8 cellular contexts compared by ENCODE assay signal in the genomic region with DNA sequence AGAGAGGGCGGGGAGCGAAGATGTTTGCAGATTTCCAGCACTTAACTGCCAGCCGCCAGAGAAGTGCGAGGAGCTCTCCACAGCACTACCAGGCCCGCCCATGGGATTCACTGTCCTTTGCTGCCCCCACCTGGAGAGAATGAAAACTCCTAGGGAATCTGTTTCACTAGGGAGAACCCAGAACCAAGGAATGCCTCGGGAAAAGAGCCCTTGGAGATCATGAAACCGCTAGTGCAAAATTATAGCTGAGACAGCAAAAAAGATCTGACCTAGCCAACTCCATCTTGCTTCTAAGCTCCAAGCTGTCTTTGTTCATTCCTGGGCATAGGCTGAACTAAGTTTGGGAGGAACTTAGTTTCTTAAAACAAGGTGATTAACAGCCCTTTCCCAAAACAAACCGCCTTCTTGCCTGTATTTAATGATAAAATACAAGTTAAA.
DNase-seq lines count a peak whose midpoint lies in the region; ATAC-seq and TF ChIP-seq lines count a peak whose summit lies in the region.

No MANE protein-coding gene starts in this region.

- H3K4me1 Mint-ChIP-seq in CD4-positive, CD25-positive, alpha-beta regulatory T cell: peaks cover 4 to 16% (median 5%) of the 10 kb centered on the region in 4 donors

- no peaks in the 10 kb centered on the region for H3K9me3 ChIP-seq in CD4-positive, CD25-positive, alpha-beta regulatory T cell (ENCODE audit: control insufficient read depth in 2 of 2, low read length in 2 of 2)
- H3K9me3 ChIP-seq in WERI-Rb-1 (ENCODE audit: severe bottlenecking): no peaks in the 10 kb centered on the region

- peak; percentile 45 to 64 (median 55) for DNase-seq in CD4-positive, CD25-positive, alpha-beta regulatory T cell
- DNase-seq in HFF-Myc (ENCODE audit: extremely low read depth, low read depth) (peak; percentile 72), NCI-H2227 treated with DMSO at 0.1 percent for 48 hours (lab: John Stamatoyannopoulos, UW) (peak; percentile 88), WERI-Rb-1 (peak; percentile 90), T47D (ENCODE audit: low read depth in 1 of 2, low spot score in 1 of 2) (peak; percentile 13 to 93), inferior parietal cortex (ENCODE audit: extremely low spot score) (peak; percentile 96)
- DNase-seq in stimulated activated CD4-positive, alpha-beta T cell treated with anti-CD3 and anti-CD28 coated beads, Interleukin-15, amount 100 ng/mL, for 1 hour (ENCODE audit: low read depth in 1 of 2, low spot score in 1 of 2): peak; percentile 24 to 34

- no peaks in the 10 kb centered on the region for H3K27me3 ChIP-seq in CD4-positive, CD25-positive, alpha-beta regulatory T cell (ENCODE audit: control insufficient read depth, insufficient read depth, low read length)
- H3K27me3 ChIP-seq in WERI-Rb-1 (ENCODE audit: insufficient read depth, low read depth, severe bottlenecking): no peaks in the 10 kb centered on the region

- no peak overlapping the region for H3K4me3 Mint-ChIP-seq in CD4-positive, CD25-positive, alpha-beta regulatory T cell

- H3K27ac Mint-ChIP-seq in CD4-positive, CD25-positive, alpha-beta regulatory T cell: no peak overlapping the region

- no peak overlapping the region for H3K4me3 ChIP-seq in CD4-positive, CD25-positive, alpha-beta regulatory T cell (ENCODE audit: low read depth, low read length)
- H3K4me3 ChIP-seq in HFF-Myc (replicated peaks; ENCODE audit: low read depth, low read length) (no peak overlapping the region), WERI-Rb-1 (ENCODE audit: low read depth, low read length) (no peak overlapping the region)

- H3K27ac ChIP-seq in CD4-positive, CD25-positive, alpha-beta regulatory T cell (ENCODE audit: insufficient read depth, low read length, poor library complexity, severe bottlenecking): no peak overlapping the region
- H3K27ac ChIP-seq in WERI-Rb-1: no peak overlapping the region

- H3K27me3 Mint-ChIP-seq in CD4-positive, CD25-positive, alpha-beta regulatory T cell: peaks cover 12% of the 10 kb centered on the region

- no peaks in the 10 kb centered on the region for H3K36me3 Mint-ChIP-seq in CD4-positive, CD25-positive, alpha-beta regulatory T cell

- no peaks in the 10 kb centered on the region for H3K36me3 ChIP-seq in CD4-positive, CD25-positive, alpha-beta regulatory T cell (ENCODE audit: control insufficient read depth, insufficient read depth, low read length)
- H3K36me3 ChIP-seq in WERI-Rb-1: no peaks in the 10 kb centered on the region

- H3K9me3 Mint-ChIP-seq in CD4-positive, CD25-positive, alpha-beta regulatory T cell: no peaks in the 10 kb centered on the region

- in situ Hi-C loops in T47D (cut with HindIII; ENCODE audit: low pct_unique_long_range_greater_than_20kb, low sequenced_read_pairs): no loop called here

- TF ChIP-seq CTCF in HFF-Myc (IDR thresholded peaks at IDR 0.05; ENCODE audit: low read depth, low read length, missing control alignments): peak; percentile 77
- TF ChIP-seq CTCF in WERI-Rb-1 (IDR thresholded peaks at IDR 0.05; ENCODE audit: low read depth, low read length): peak; percentile 68

- peak; percentile 60 to 64 for ATAC-seq in CD4-positive, CD25-positive, alpha-beta regulatory T cell (ENCODE audit: low read depth in 2 of 2)
- ATAC-seq in GM21737 (IDR thresholded peaks at IDR 0.05; ENCODE audit: unreplicated experiment): no peak

- peaks cover 4% of the 10 kb centered on the region for H3K4me1 ChIP-seq in CD4-positive, CD25-positive, alpha-beta regulatory T cell (ENCODE audit: control insufficient read depth, insufficient read depth, low read length, poor library complexity, severe bottlenecking)

Comparison
In these comparisons a context has a peak if more than half of its experiments do, and no peak if none do; other contexts are left out.
1. DNase-seq: peak in every context shown above with its lines; median percentile 96 in inferior parietal cortex; 90 in WERI-Rb-1; 88 in NCI-H2227 treated with DMSO at 0.1 percent for 48 hours; 72 in HFF-Myc; 55 in CD4-positive, CD25-positive, alpha-beta regulatory T cell; 53 in T47D; 29 in stimulated activated CD4-positive, alpha-beta T cell treated with anti-CD3 and anti-CD28 coated beads, Interleukin-15, amount 100 ng/mL, for 1 hour.